ENCODE assay signal across 24 cellular contexts in genomic region chr12:57254506-57255280, GRCh38. TPM values are rescaled to one million over a fixed set of nuclear protein-coding genes. Genes with fewer than 3 reads are reported as not detected.
DNase-seq lines count a peak whose midpoint lies in the region; ATAC-seq and TF ChIP-seq lines count a peak whose summit lies in the region.
"Had no signal": no experiment of that assay in that cellular context is flagged by ENCODE, and none has a peak within 500 bp of the region (broad histone marks: within the 10 kb centered on the region; RNA-seq: fewer than 3 reads in every experiment).

No MANE protein-coding gene starts in this region.

- H3F3A ChIP-seq in GM23248 (ENCODE audit: insufficient read depth), result no peaks in the 10 kb centered on the region; the same call in 1 of the 2 replicates

- peaks cover 34% of the 10 kb centered on the region for H3K36me3 ChIP-seq in osteoblast (ENCODE audit: insufficient read depth, low read length)
- peaks cover 32% of the 10 kb centered on the region for H3K36me3 ChIP-seq in GM23248 (ENCODE audit: low read depth)
- H3K36me3 ChIP-seq in CD8-positive, alpha-beta T cell (ENCODE audit: insufficient read depth, low read length), result peaks cover 36% of the 10 kb centered on the region

- intact Hi-C loops in cardiac septum (cut with DNase I) (no loop called here), left cardiac atrium (cut with DNase I) (no loop called here)
- intact Hi-C loops in CD8-positive, alpha-beta T cell (cut with DNase I, micrococcal nuclease), result no loop called here

- POLR2A ChIA-PET in CD8-positive, alpha-beta T cell (lab: Charles Lee), result no interaction called here

- H3K79me2 ChIP-seq in osteoblast (ENCODE audit: insufficient read depth, low read length), result no peaks in the 10 kb centered on the region
- H3K79me2 ChIP-seq in GM23248 (ENCODE audit: insufficient read depth), result no peaks in the 10 kb centered on the region

- no peaks in the 10 kb centered on the region for H3K9me3 Mint-ChIP-seq in CD8-positive, alpha-beta T cell

- no peaks in the 10 kb centered on the region for H3K27me3 Mint-ChIP-seq in CD8-positive, alpha-beta T cell (ENCODE audit: low read depth)

- no peaks in the 10 kb centered on the region for H3K4me1 Mint-ChIP-seq in CD8-positive, alpha-beta T cell (ENCODE audit: low read depth)

- DNase-seq in cardiac septum (ENCODE audit: low spot score) (peak; percentile 66), left cardiac atrium (no peak), osteoblast (ENCODE audit: insufficient read length, low spot score, missing footprints) (peak; percentile 57), GM23248 (no peak), islet precursor cell (no peak), NCI-H345 treated with DMSO at 0.1 percent for 48 hours (lab: John Stamatoyannopoulos, UW; ENCODE audit: unreplicated experiment) (no peak)
- no peak for DNase-seq in CD8-positive, alpha-beta T cell
- DNase-seq: DMS53; KG1; MG63; NCI-H1105 treated with DMSO at 0.1 percent for 48 hours; NCI-H146; NCI-H1930; NCI-H2107; NCI-H446 treated with DMSO at 0.1 percent for 48 hours; NCI-H526; NCI-H82; NK-92 treated with Interleukin-12 subunit alpha and Interleukin-12 subunit beta, amount 100 ng/mL, for 24 hours; SHP77 treated with DMSO at 0.1 percent for 48 hours had no signal

- no peak overlapping the region for H3K27ac Mint-ChIP-seq in CD8-positive, alpha-beta T cell

- ATAC-seq in left cardiac atrium, result no peak
- ATAC-seq in CD8-positive, alpha-beta T cell, result no peak
- ATAC-seq: HepG2, Panc1 had no signal

- H3K9ac ChIP-seq in GM23248, result no peak overlapping the region

- no peak overlapping the region for H3K27ac ChIP-seq in osteoblast (ENCODE audit: low read depth, low read length)
- H3K27ac ChIP-seq in GM23248, result no peak overlapping the region
- H3K27ac ChIP-seq in CD8-positive, alpha-beta T cell (ENCODE audit: low read depth, low read length), result no peak overlapping the region
- H3K27ac ChIP-seq: SK-N-MC had no signal

- H3K27me3 ChIP-seq in osteoblast (ENCODE audit: insufficient read depth, low read length) (no peaks in the 10 kb centered on the region), GM23248 (replicated peaks; ENCODE audit: insufficient read depth) (no peaks in the 10 kb centered on the region)
- H3K27me3 ChIP-seq in CD8-positive, alpha-beta T cell (ENCODE audit: insufficient read depth, low read length), result no peaks in the 10 kb centered on the region
- H3K27me3 ChIP-seq: MG63 had no signal

- in situ Hi-C loops in GM23248 (cut with MboI), result no loop called here

- no peak overlapping the region for H3K4me2 ChIP-seq in osteoblast (ENCODE audit: insufficient read depth, low read length)
- no peak overlapping the region for H3K4me2 ChIP-seq in GM23248 (ENCODE audit: unreplicated experiment)

- TF ChIP-seq CTCF in osteoblast (IDR thresholded peaks at IDR 0.05; ENCODE audit: extremely low read depth, low read depth, low read length), result no peak
- no peak for TF ChIP-seq CTCF in CD8-positive, alpha-beta T cell (IDR thresholded peaks at IDR 0.05)

- H3K9me2 ChIP-seq in GM23248 (ENCODE audit: insufficient read depth), result no peaks in the 10 kb centered on the region

- no peak overlapping the region for H3K4me3 Mint-ChIP-seq in CD8-positive, alpha-beta T cell

- H3K4me1 ChIP-seq in osteoblast (ENCODE audit: insufficient read depth, low read length) (peaks cover 2% of the 10 kb centered on the region), GM23248 (ENCODE audit: insufficient read depth) (no peaks in the 10 kb centered on the region)
- no peaks in the 10 kb centered on the region for H3K4me1 ChIP-seq in CD8-positive, alpha-beta T cell (ENCODE audit: insufficient read depth, low read length)

- no peak overlapping the region for H3K4me3 ChIP-seq in osteoblast (ENCODE audit: insufficient read depth, low read length)
- H3K4me3 ChIP-seq in GM23248, result no peak overlapping the region
- no peak overlapping the region for H3K4me3 ChIP-seq in CD8-positive, alpha-beta T cell (ENCODE audit: low read depth, low read length)
- H3K4me3 ChIP-seq: MG63, SK-N-MC had no signal

- no peak overlapping the region for H2AFZ ChIP-seq in osteoblast (ENCODE audit: low read length)
- H2AFZ ChIP-seq in GM23248, result no peak overlapping the region

- H4K20me1 ChIP-seq in osteoblast (ENCODE audit: insufficient read depth, low read length) (peaks cover 2% of the 10 kb centered on the region), GM23248 (ENCODE audit: insufficient read depth) (no peaks in the 10 kb centered on the region)

- H3K9me3 ChIP-seq in osteoblast (ENCODE audit: low read depth, low read length) (no peaks in the 10 kb centered on the region), GM23248 (ENCODE audit: low read depth) (no peaks in the 10 kb centered on the region)
- no peaks in the 10 kb centered on the region for H3K9me3 ChIP-seq in CD8-positive, alpha-beta T cell (ENCODE audit: low read length)
- H3K9me3 ChIP-seq: MG63 had no signal

- CTCF ChIA-PET in CD8-positive, alpha-beta T cell (lab: Charles Lee), result interaction anchor here (5.2 to 22.8 kb wide), 2 partner anchors 11 to 44 kb away, joined by 28 to 526 read pairs; no protein-coding TSS in a partner anchor

- H3K36me3 Mint-ChIP-seq in CD8-positive, alpha-beta T cell, result peaks cover 49% of the 10 kb centered on the region

- WGBS in GM23248 (ENCODE audit: low coverage in 1 of 2, low lambda C conversion rate in 2 of 2, missing lambda C conversion rate in 2 of 2), 2 experiments, result 91% methylated on average over 14 of the region's 14 CpGs

TF ChIP-seq in PFSK-1, 5 proteins besides CTCF, POLR2A, EP300 and RAD21:
- TF ChIP-seq FOXP2 (optimal IDR thresholded peaks at IDR 0.05; ENCODE audit: borderline replicate concordance, extremely low read depth, extremely low read length, insufficient read depth) (no peak), REST (IDR thresholded peaks at IDR 0.05; ENCODE audit: insufficient read depth in 1 of 2, low read depth in 2 of 2, low read length in 2 of 2) (peak; percentile 68 to 84; a peak in 3 of 4 replicates)

RNA-seq across cellular contexts. Expression of gene STAC3, which starts 3.7 kb away (rescaled TPM):
- total RNA-seq in cardiac septum, result 0.94 TPM
- total RNA-seq in left cardiac atrium, result 1 to 10 TPM; 1.2 to 2.7 TPM
- 1.5 TPM for polyA plus RNA-seq in PFSK-1 (2012; ENCODE audit: insufficient read length, low read depth)
- 0.36 and 0.59 TPM in 2 replicates for total RNA-seq in osteoblast
- 0.32 and 1.3 TPM in 2 replicates for total RNA-seq in GM23248 (2014; rRNA removed; shearing (Covaris generic))
- 0.35 and 0.52 TPM in 2 replicates for polyA plus RNA-seq in GM23248 (2016; fragmentation: Nextera tagmentation; extraction: Ambion mirVana)
- total RNA-seq in CD8-positive, alpha-beta T cell, result 1 to 10 TPM in 1 of 2 experiments, under 1 TPM in 1; 0.54 to 1.5 TPM

RNA-seq across cellular contexts. Expression of gene SHMT2, which starts 25.2 kb away (rescaled TPM):
- total RNA-seq in cardiac septum, result 38.8 TPM
- 10 to 100 TPM; 31.1 to 39.6 TPM for total RNA-seq in left cardiac atrium
- polyA plus RNA-seq in PFSK-1 (2012; ENCODE audit: insufficient read length, low read depth), result 1,038 TPM
- 384 and 408 TPM in 2 replicates for total RNA-seq in osteoblast
- total RNA-seq in GM23248 (2014; rRNA removed; shearing (Covaris generic)), result 272 and 341 TPM in 2 replicates
- polyA plus RNA-seq in GM23248 (2016; fragmentation: Nextera tagmentation; extraction: Ambion mirVana), result 184 and 185 TPM in 2 replicates
- 10 to 100 TPM; 14.2 to 18.6 TPM for total RNA-seq in CD8-positive, alpha-beta T cell

RNA-seq across cellular contexts. Expression of gene NXPH4, which starts 38.1 kb away (rescaled TPM):
- 20.0 TPM for total RNA-seq in cardiac septum
- total RNA-seq in left cardiac atrium, result 1 to 10 TPM in 1 of 2 donors, under 1 TPM in 1; 0.50 to 2.1 TPM
- polyA plus RNA-seq in PFSK-1 (2012; ENCODE audit: insufficient read length, low read depth), result 95.5 TPM
- total RNA-seq in osteoblast, result 0.88 and 1.1 TPM in 2 replicates
- total RNA-seq in GM23248 (2014; rRNA removed; shearing (Covaris generic)), result 5.6 and 5.7 TPM in 2 replicates
- 5.4 and 6.7 TPM in 2 replicates for polyA plus RNA-seq in GM23248 (2016; fragmentation: Nextera tagmentation; extraction: Ambion mirVana)
- total RNA-seq in CD8-positive, alpha-beta T cell, result 1 to 10 TPM; 1.4 to 1.7 TPM
- total RNA-seq: G401, HepG2 had no signal

Comparison
In these comparisons a context has a peak if more than half of its experiments do, and no peak if none do; other contexts are left out.
1. DNase-seq: peak in cardiac septum (single experiment) and osteoblast (single experiment); none in left cardiac atrium (single experiment), GM23248 (single experiment), CD8-positive, alpha-beta T cell (0 of 7), islet precursor cell (single experiment) and NCI-H345 treated with DMSO at 0.1 percent for 48 hours (single experiment).